8 cellular contexts compared by ENCODE assay signal in the genomic region with DNA sequence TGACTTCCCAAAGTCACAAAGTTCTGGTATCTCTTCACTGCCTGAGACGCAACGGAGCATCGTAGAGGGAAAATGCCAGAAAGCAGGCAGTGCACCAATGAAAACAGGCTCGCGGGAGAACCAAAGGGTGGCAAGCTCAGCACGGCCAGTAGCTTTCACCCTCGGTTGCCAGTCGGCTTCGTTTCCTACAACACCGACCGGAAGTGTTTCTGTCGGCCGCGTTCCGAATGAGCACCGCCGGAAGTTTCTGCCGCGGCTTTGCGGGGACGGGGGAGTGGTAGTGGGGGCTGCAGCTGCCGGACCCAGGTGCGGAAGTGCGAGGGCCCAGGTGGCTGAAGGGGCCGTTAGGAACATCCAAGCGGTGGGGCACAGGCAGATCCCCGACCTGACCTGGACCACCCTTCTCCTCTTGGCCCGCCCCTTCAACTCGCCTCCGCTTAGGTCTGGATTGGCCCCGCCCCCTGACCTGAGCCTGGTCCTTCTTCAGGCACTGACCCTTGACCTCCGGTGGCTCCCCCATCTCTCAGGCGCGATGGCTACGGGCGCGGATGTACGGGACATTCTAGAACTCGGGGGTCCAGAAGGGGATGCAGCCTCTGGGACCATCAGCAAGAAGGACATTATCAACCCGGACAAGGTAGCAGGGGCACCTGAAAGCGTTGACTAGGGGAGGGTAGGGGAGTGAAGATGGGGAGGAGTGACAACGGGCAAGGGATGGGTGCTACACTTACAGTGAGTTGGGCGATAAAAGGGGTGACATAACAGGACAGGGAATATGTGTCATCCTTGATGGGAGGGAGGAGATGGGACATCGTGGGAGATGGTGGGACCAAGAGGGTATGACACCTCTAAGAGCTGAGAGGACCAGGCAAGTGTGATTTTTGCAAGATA. TPM values are rescaled to one million over a fixed set of nuclear protein-coding genes. Genes with fewer than 3 reads are reported as not detected.
DNase-seq lines count a peak whose midpoint lies in the region; ATAC-seq, FAIRE-seq and TF ChIP-seq lines count a peak whose summit lies in the region.

A gene with protein sequence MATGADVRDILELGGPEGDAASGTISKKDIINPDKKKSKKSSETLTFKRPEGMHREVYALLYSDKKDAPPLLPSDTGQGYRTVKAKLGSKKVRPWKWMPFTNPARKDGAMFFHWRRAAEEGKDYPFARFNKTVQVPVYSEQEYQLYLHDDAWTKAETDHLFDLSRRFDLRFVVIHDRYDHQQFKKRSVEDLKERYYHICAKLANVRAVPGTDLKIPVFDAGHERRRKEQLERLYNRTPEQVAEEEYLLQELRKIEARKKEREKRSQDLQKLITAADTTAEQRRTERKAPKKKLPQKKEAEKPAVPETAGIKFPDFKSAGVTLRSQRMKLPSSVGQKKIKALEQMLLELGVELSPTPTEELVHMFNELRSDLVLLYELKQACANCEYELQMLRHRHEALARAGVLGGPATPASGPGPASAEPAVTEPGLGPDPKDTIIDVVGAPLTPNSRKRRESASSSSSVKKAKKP (plus strand): TSS at position 250 of the 891 bp plus-strand sequence. CDS start 283 bp downstream, at position 533.

- peak within 1 kb of the TSS; percentile 77 for H3K9ac ChIP-seq in HepG2 (ENCODE audit: insufficient read depth, low read depth, low read length)

- H3K4me1 ChIP-seq in HepG2 (ENCODE audit: insufficient read depth, low read length), result peaks cover 36% of the 10 kb centered on the region

- TF ChIP-seq CTCF in HepG2 (CRISPR knock-in tag; IDR thresholded peaks at IDR 0.05), result peak; percentile 59

- no peaks in the 10 kb centered on the region; a peak in 1 of 5 replicates for H3K27me3 ChIP-seq in HepG2 (ENCODE audit: control insufficient read depth in 1 of 2, insufficient read depth in 2 of 2, low read length in 2 of 2)

- intact Hi-C loops in HepG2 (cut with micrococcal nuclease; ENCODE audit: unreplicated experiment), result no loop called here

- no TSS peak for BruUV-seq in HepG2 (replicated peaks; lab: Mats Ljungman, UMichigan)

- CTCF ChIA-PET in HepG2 (lab: Yijun Ruan, JAX; ENCODE audit: low intra/inter-chr PET ratio, low total read pairs), result no interaction called here

- no peaks in the 10 kb centered on the region for H3K9me3 ChIP-seq in HepG2 (ENCODE audit: low read length)

- ATAC-seq in HG03460 (IDR thresholded peaks at IDR 0.05; ENCODE audit: unreplicated experiment), result peak; percentile 69
- ATAC-seq in HepG2, result peak; percentile 84

- peak; percentile 33 to 41; a peak in 2 of 4 replicates for TF ChIP-seq EP300 in HepG2 (IDR thresholded peaks at IDR 0.05; ENCODE audit: low read depth in 2 of 2, low read length in 2 of 2)
- TF ChIP-seq EP300 in HepG2 (CRISPR knock-in tag; IDR thresholded peaks at IDR 0.05; ENCODE audit: borderline replicate concordance), result peak; percentile 35; the same call in 1 of the 2 replicates

- DNase-seq in AG08396 (ENCODE audit: low spot score) (peak; percentile 87), GM19238 (ENCODE audit: insufficient read length, low spot score) (peak; percentile 51), NCI-H69 (lab: John Stamatoyannopoulos, UW) (peak; percentile 87), dermis blood vessel endothelial cell (peak; percentile 89), HepG2 (ENCODE audit: low spot score) (peak; percentile 71)
- peak; percentile 83 to 86 for DNase-seq in activated CD4-positive, alpha-beta T cell treated with anti-CD3 and anti-CD28 coated beads, Interleukin-2, amount 50 U/mL, for 24 hours (ENCODE audit: low read depth in 1 of 2, low spot score in 1 of 2)
- peak; percentile 83 to 84 for DNase-seq in stimulated activated CD4-positive, alpha-beta T cell treated with anti-CD3 and anti-CD28 coated beads, Interleukin-2, amount 100 ng/mL, for 48 hours

- peak within 1 kb of the TSS; percentile 97 for H3K4me2 ChIP-seq in HepG2 (ENCODE audit: low read depth, low read length)

- POLR2A ChIA-PET in HepG2 (lab: Yijun Ruan, JAX), result interaction anchor here (1.0 to 1.8 kb wide), 7 partner anchors 12 to 563 kb away, joined by 3 to 15 read pairs (median 3); a partner anchor contains a TSS

- peaks cover 4 to 24% of the 10 kb centered on the region in 2 experiments for H3K36me3 ChIP-seq in HepG2 (replicated peaks in 1 of 2; ENCODE audit: control insufficient read depth in 1 of 2, insufficient read depth in 2 of 2, low read length in 2 of 2)

- TF ChIP-seq RAD21 in HepG2 (CRISPR knock-in tag; IDR thresholded peaks at IDR 0.05), result peak; percentile 70

- H2AFZ ChIP-seq in HepG2 (ENCODE audit: low read length), result peak within 1 kb of the TSS; percentile 88

- peak; percentile 36 for FAIRE-seq in HepG2 (lab: Jason Lieb, UNC)

- no peaks in the 10 kb centered on the region for H4K20me1 ChIP-seq in HepG2 (ENCODE audit: insufficient read depth, low read length)

- peak within 1 kb of the TSS; percentile 20 for H3K27ac ChIP-seq in HepG2 (ENCODE audit: extremely low read length, insufficient read depth, low read length)

- TF ChIP-seq POLR2A in HepG2 (IDR thresholded peaks at IDR 0.05; ENCODE audit: insufficient read depth in 1 of 2, low read depth in 2 of 2, low read length in 2 of 2), result peak; percentile 55 to 81

- peaks cover 5% of the 10 kb centered on the region for H3K79me2 ChIP-seq in HepG2 (ENCODE audit: insufficient read depth, low read length)

- 2% methylated on average over 23 of the region's 44 CpGs for WGBS in HepG2 (ENCODE audit: low lambda C conversion rate)

- in situ Hi-C loops in HepG2 (cut with HindIII; ENCODE audit: extremely low pct_ligation_motif_present, low pct_unique_long_range_greater_than_20kb), result loop anchor here (25.0 kb wide), 1 partner anchor 374 kb away; no protein-coding TSS in a partner anchor

- peak within 1 kb of the TSS; percentile 80 to 90 (median 83) for H3K4me3 ChIP-seq in HepG2 (replicated peaks in 1 of 3; ENCODE audit: insufficient read depth in 1 of 3, low read depth in 2 of 3, low read length in 3 of 3)

TF ChIP-seq in HepG2, 621 proteins besides CTCF, POLR2A, EP300 and RAD21 (continues in another document):
- no peak for TF ChIP-seq THYN1 (CRISPR knock-in tag; IDR thresholded peaks at IDR 0.05; ENCODE audit: borderline replicate concordance, low read depth)
- TF ChIP-seq RFXAP (CRISPR knock-in tag; IDR thresholded peaks at IDR 0.05; ENCODE audit: borderline replicate concordance), result peak; percentile 87
- no peak for TF ChIP-seq CHD4 (IDR thresholded peaks at IDR 0.05; ENCODE audit: borderline replicate concordance, low read length)
- TF ChIP-seq KLF13 (CRISPR knock-in tag; IDR thresholded peaks at IDR 0.05), result peak; percentile 88; the same call in 1 of the 2 replicates
- TF ChIP-seq PPARG (CRISPR knock-in tag; conservative IDR thresholded peaks at IDR 0.05), result 0 out of 2 replicates have a peak, but pooled peaks have one; percentile 24
- peak; percentile 37; the same call in 1 of the 2 replicates for TF ChIP-seq ZNF776 (CRISPR knock-in tag; IDR thresholded peaks at IDR 0.05)
- TF ChIP-seq SP4 (CRISPR knock-in tag; IDR thresholded peaks at IDR 0.05), result peak; percentile 88
- TF ChIP-seq ZNF510 (CRISPR knock-in tag; IDR thresholded peaks at IDR 0.05; ENCODE audit: low read depth), result peak; percentile 61
- TF ChIP-seq ZNF775 (CRISPR knock-in tag; IDR thresholded peaks at IDR 0.05; ENCODE audit: borderline replicate concordance), result no peak
- TF ChIP-seq MYNN (CRISPR knock-in tag; IDR thresholded peaks at IDR 0.05; ENCODE audit: low read depth), result no peak
- no peak for TF ChIP-seq ZNF737 (CRISPR knock-in tag; IDR thresholded peaks at IDR 0.05; ENCODE audit: borderline replicate concordance)
- TF ChIP-seq EED (CRISPR knock-in tag; IDR thresholded peaks at IDR 0.05), result no peak
- TF ChIP-seq NAIF1 (CRISPR knock-in tag; IDR thresholded peaks at IDR 0.05; ENCODE audit: borderline replicate concordance), result no peak
- peak; percentile 76; the same call in 1 of the 2 replicates for TF ChIP-seq ZNF24 (IDR thresholded peaks at IDR 0.05)
- TF ChIP-seq ZNF563 (CRISPR knock-in tag; IDR thresholded peaks at IDR 0.05), result 0 out of 2 replicates have a peak, but pooled peaks have one; percentile 51
- no peak for TF ChIP-seq ZNF670 (CRISPR knock-in tag; IDR thresholded peaks at IDR 0.05; ENCODE audit: borderline replicate concordance)
- TF ChIP-seq DNMT3B (CRISPR knock-in tag; conservative IDR thresholded peaks at IDR 0.05), result peak; percentile 80; the same call in 1 of the 2 replicates
- peak; percentile 66 for TF ChIP-seq TEAD3 (CRISPR knock-in tag; optimal IDR thresholded peaks at IDR 0.05; ENCODE audit: borderline replicate concordance)
- no peak for TF ChIP-seq ZNF780A (CRISPR knock-in tag; IDR thresholded peaks at IDR 0.05)
- TF ChIP-seq GTF3A (CRISPR knock-in tag; conservative IDR thresholded peaks at IDR 0.05), result peak; percentile 85; the same call in 1 of the 2 replicates
- TF ChIP-seq ZMYM3 (CRISPR knock-in tag; IDR thresholded peaks at IDR 0.05), result peak; percentile 66; the same call in 1 of the 2 replicates

RNA-seq across cellular contexts. Expression of the gene that starts here (rescaled TPM):
- total RNA-seq in dermis blood vessel endothelial cell (13.0 and 16.5 TPM in 2 replicates), HepG2 (2016; rRNA removed; fragmentation: Illumina TruSeq; extraction: Trizol) (17.5 and 17.6 TPM in 2 replicates)
- 3.8 and 4.1 TPM in 2 replicates for total RNA-seq in HepG2 (2016; cell fraction: cytosol; rRNA removed; fragmentation: Illumina TruSeq; extraction: Trizol; ENCODE audit: low read depth)
- 14.9 and 16.7 TPM in 2 replicates for total RNA-seq in HepG2 (2016; cell fraction: insoluble cytoplasmic fraction; rRNA removed; fragmentation: Illumina TruSeq; extraction: Trizol)
- 6.2 and 6.9 TPM in 2 replicates for total RNA-seq in HepG2 (2016; cell fraction: membrane; rRNA removed; fragmentation: Illumina TruSeq; extraction: Trizol)
- total RNA-seq in HepG2 (2016; cell fraction: nucleus; rRNA removed; fragmentation: Illumina TruSeq; extraction: Trizol), result 21.6 and 21.7 TPM in 2 replicates
- polyA plus RNA-seq in HepG2 (2011; rRNA removed), result 32.7 and 35.9 TPM in 2 replicates
- polyA plus RNA-seq in HepG2 (2011; cell fraction: cytosol; rRNA removed), result 29.2 and 38.0 TPM in 2 replicates
- polyA plus RNA-seq in HepG2 (2011; cell fraction: nucleus; rRNA removed), result 94.5 and 103 TPM in 2 replicates
- polyA plus RNA-seq in HepG2 (2012), result 17.8 and 20.9 TPM in 2 replicates
- polyA plus RNA-seq in HepG2 (2016; cell fraction: cytosol; fragmentation: Illumina TruSeq; extraction: Trizol; ENCODE audit: low read depth), result 4.4 and 5.5 TPM in 2 replicates
- polyA plus RNA-seq in HepG2 (2016; cell fraction: insoluble cytoplasmic fraction; fragmentation: Illumina TruSeq; extraction: Trizol; ENCODE audit: low read depth), result 25.6 and 29.7 TPM in 2 replicates
- 5.7 and 6.1 TPM in 2 replicates for polyA plus RNA-seq in HepG2 (2016; cell fraction: membrane; fragmentation: Illumina TruSeq; extraction: Trizol; ENCODE audit: low read depth)
- 56.4 and 59.5 TPM in 2 replicates for polyA plus RNA-seq in HepG2 (2016; cell fraction: nucleus; fragmentation: Illumina TruSeq; extraction: Trizol; ENCODE audit: insufficient read depth, low read depth)
- polyA minus RNA-seq in HepG2 (2011; rRNA and poly(A)+ RNA removed; ENCODE audit: low replicate concordance), result 39.7 and 110 TPM in 2 replicates
- polyA minus RNA-seq in HepG2 (2011; cell fraction: cytosol; rRNA and poly(A)+ RNA removed), result 16.4 and 17.9 TPM in 2 replicates
- polyA minus RNA-seq in HepG2 (2011; cell fraction: nucleus; rRNA and poly(A)+ RNA removed), result 36.8 and 45.8 TPM in 2 replicates

Comparison
In these comparisons a context has a peak if more than half of its experiments do, and no peak if none do; other contexts are left out.
1. Peak in every context shown above with its lines: DNase-seq, ATAC-seq, H3K4me3 ChIP-seq and H3K27ac ChIP-seq.